In genomic region chr20:33282991-33283555, GRCh38 we compare ENCODE assay signal across 18 cellular contexts. TPM values are rescaled to one million over a fixed set of nuclear protein-coding genes. Genes with fewer than 3 reads are reported as not detected.
A peak's percentile ranks its signal among the peaks of the same experiment; 100 is the strongest.
DNase-seq lines count a peak whose midpoint lies in the region; ATAC-seq and TF ChIP-seq lines count a peak whose summit lies in the region.
"Had no signal": no experiment of that assay in that cellular context is flagged by ENCODE, and none has a peak within 500 bp of the region (broad histone marks: within the 10 kb centered on the region; RNA-seq: fewer than 3 reads in every experiment).

Gene BPIFB1 (plus strand): TSS chr20:33283214. CDS start chr20:33286074, 2,860 bp downstream.

- ATAC-seq in RWPE2 (ENCODE audit: low read depth) (peak; percentile 40), lung (ENCODE audit: insufficient read depth, low FRiP score) (no peak), HG03159 (IDR thresholded peaks at IDR 0.05; ENCODE audit: unreplicated experiment) (no peak), GM19397 (IDR thresholded peaks at IDR 0.05; ENCODE audit: unreplicated experiment) (no peak)
- ATAC-seq: T-cell had no signal

- no peak within 1 kb of the TSS for H4K91ac ChIP-seq in H9 (ENCODE audit: insufficient read length, low read depth, low read length)

- no peak within 1 kb of the TSS for H3K4me2 ChIP-seq in H9 (ENCODE audit: insufficient read depth, insufficient read length, low read length)

- H3K4me3 Mint-ChIP-seq in H9 (no peak within 1 kb of the TSS), type B pancreatic cell (no peak within 1 kb of the TSS)
- H3K4me3 Mint-ChIP-seq: T-cell had no signal

- TF ChIP-seq POLR2A in thyroid gland (IDR thresholded peaks at IDR 0.05) = no peak

- H3K4me1 Mint-ChIP-seq in H9 (peaks cover 9 to 20% of the 10 kb centered on the region in 2 experiments), type B pancreatic cell (ENCODE audit: unreplicated experiment) (peaks cover 12% of the 10 kb centered on the region)
- H3K4me1 Mint-ChIP-seq: T-cell had no signal

- H2AFZ ChIP-seq in H9 (ENCODE audit: low read length) = no peak within 1 kb of the TSS

- H2BK5ac ChIP-seq in H9 (ENCODE audit: insufficient read length, low read length) = no peak within 1 kb of the TSS

- H3K36me3 ChIP-seq in RWPE2 (ENCODE audit: low read depth) = no peaks in the 10 kb centered on the region
- no peaks in the 10 kb centered on the region for H3K36me3 ChIP-seq in lung (ENCODE audit: control insufficient read depth in 2 of 2, insufficient read depth in 2 of 2, low read length in 2 of 2)
- no peaks in the 10 kb centered on the region for H3K36me3 ChIP-seq in thyroid gland

- H2BK120ac ChIP-seq in H9 (ENCODE audit: low read depth, low read length, poor library complexity, severe bottlenecking) = no peak within 1 kb of the TSS

- H3K27ac ChIP-seq in H9 (ENCODE audit: insufficient read length, low read depth, low read length) (no peak within 1 kb of the TSS), RWPE2 (ENCODE audit: poor library complexity, severe bottlenecking) (no peak within 1 kb of the TSS), lung (ENCODE audit: low read depth in 1 of 2, low read length in 1 of 2) (no peak within 1 kb of the TSS), thyroid gland (no peak within 1 kb of the TSS)

- H3T11ph ChIP-seq in H9 (ENCODE audit: low read length) = no peak within 1 kb of the TSS

- no CpG with 5 or more reads among the region's 13 CpGs for WGBS in H9 (ENCODE audit: extremely low coverage, insufficient read length, low lambda C conversion rate)
- WGBS in lung, 2 donors = 76 to 88% methylated on average over 13 of the region's 13 CpGs
- 93 to 94% methylated on average over 11 to 13 of the region's 13 CpGs for WGBS in thyroid gland, 2 donors

- no peaks in the 10 kb centered on the region for H3K27me3 ChIP-seq in H9 (ENCODE audit: insufficient read depth, low read length)
- H3K27me3 ChIP-seq in RWPE2 (ENCODE audit: insufficient read depth, poor library complexity, severe bottlenecking) = peaks cover 23% of the 10 kb centered on the region
- H3K27me3 ChIP-seq in lung (ENCODE audit: control insufficient read depth, insufficient read depth) = no peaks in the 10 kb centered on the region
- H3K27me3 ChIP-seq in thyroid gland = no peaks in the 10 kb centered on the region

- no peak within 1 kb of the TSS for H4K8ac ChIP-seq in H9 (replicated peaks; ENCODE audit: insufficient read length, low read depth, low read length)

- H2BK15ac ChIP-seq in H9 (ENCODE audit: low read depth, low read length) = no peak within 1 kb of the TSS

- no peak within 1 kb of the TSS for H2BK12ac ChIP-seq in H9 (ENCODE audit: insufficient read length, low read depth, low read length)

- H3K23me2 ChIP-seq in H9 (ENCODE audit: insufficient read length, low read depth, low read length, poor library complexity, severe bottlenecking) = no peaks in the 10 kb centered on the region

- no peak within 1 kb of the TSS for H3K14ac ChIP-seq in H9 (ENCODE audit: insufficient read depth, low read length)

- peak within 1 kb of the TSS in 1 of 3 experiments; percentile 62; a peak in 2 of 7 replicates for H3K27ac Mint-ChIP-seq in H9
- no peak within 1 kb of the TSS for H3K27ac Mint-ChIP-seq in type B pancreatic cell
- H3K27ac Mint-ChIP-seq: T-cell had no signal

- peak; percentile 34 for DNase-seq in H9
- DNase-seq in RWPE2 (ENCODE audit: low spot score) = no peak
- DNase-seq in lung (ENCODE audit: low spot score) = no peak
- no peak for DNase-seq in type B pancreatic cell (ENCODE audit: extremely low spot score, unreplicated experiment)
- DNase-seq in thyroid gland = no peak
- DNase-seq: HCEC 1CT; MV-4-11; NCI-H1436; NCI-H2029 treated with DMSO at 0.1 percent for 48 hours; NCI-H524; NK-92 treated with Interleukin-12 subunit alpha and Interleukin-12 subunit beta, amount 100 ng/mL, for 24 hours; OCI-M1; T-cell had no signal

- H3K23ac ChIP-seq in H9 (ENCODE audit: insufficient read length, low read depth, low read length) = no peak within 1 kb of the TSS

- H3K36me3 Mint-ChIP-seq in H9 (ENCODE audit: insufficient read depth in 1 of 3, low read depth in 3 of 3) (no peaks in the 10 kb centered on the region), type B pancreatic cell (no peaks in the 10 kb centered on the region)
- H3K36me3 Mint-ChIP-seq: T-cell had no signal

- no peaks in the 10 kb centered on the region for H3K9me3 Mint-ChIP-seq in H9
- H3K9me3 Mint-ChIP-seq in type B pancreatic cell = no peaks in the 10 kb centered on the region
- H3K9me3 Mint-ChIP-seq: T-cell had no signal

- no peaks in the 10 kb centered on the region for H3K79me2 ChIP-seq in H9 (ENCODE audit: insufficient read depth, low read length)

- H2BK20ac ChIP-seq in H9 (ENCODE audit: low read depth, low read length, poor library complexity, severe bottlenecking) = no peak within 1 kb of the TSS

- H2AK5ac ChIP-seq in H9 (ENCODE audit: insufficient read length, low read length) = no peak within 1 kb of the TSS

- H3K4me3 ChIP-seq in RWPE2 (ENCODE audit: severe bottlenecking) = no peak within 1 kb of the TSS
- no peak within 1 kb of the TSS for H3K4me3 ChIP-seq in lung
- H3K4me3 ChIP-seq in thyroid gland (replicated peaks in 1 of 3) = no peak within 1 kb of the TSS

- no peaks in the 10 kb centered on the region for H3K79me1 ChIP-seq in H9 (ENCODE audit: insufficient read depth, low read depth, low read length, poor library complexity, severe bottlenecking)

- H3K4me1 ChIP-seq in H9 (ENCODE audit: insufficient read depth, low read length) = no peaks in the 10 kb centered on the region
- H3K4me1 ChIP-seq in RWPE2 (ENCODE audit: insufficient read depth, poor library complexity, severe bottlenecking) = no peaks in the 10 kb centered on the region
- no peaks in the 10 kb centered on the region for H3K4me1 ChIP-seq in lung (ENCODE audit: control insufficient read depth in 2 of 2, insufficient read depth in 2 of 2, low read length in 2 of 2)
- peaks cover 16 to 24% of the 10 kb centered on the region in 2 donors for H3K4me1 ChIP-seq in thyroid gland

- H3K27me3 Mint-ChIP-seq in H9 (ENCODE audit: low read depth) (peaks cover 17% of the 10 kb centered on the region), type B pancreatic cell (peaks cover 32% of the 10 kb centered on the region)

- H4K5ac ChIP-seq in H9 (ENCODE audit: insufficient read length, low read depth, low read length) = no peak within 1 kb of the TSS

- no peaks in the 10 kb centered on the region for H3K9me3 ChIP-seq in H9 (ENCODE audit: control insufficient read depth, low read depth, low read length)
- no peaks in the 10 kb centered on the region for H3K9me3 ChIP-seq in RWPE2 (ENCODE audit: severe bottlenecking)
- peaks cover 0 to 4% of the 10 kb centered on the region in 2 donors for H3K9me3 ChIP-seq in lung (ENCODE audit: control insufficient read depth in 2 of 2, insufficient read depth in 1 of 2, low read length in 1 of 2)
- H3K9me3 ChIP-seq in thyroid gland = no peaks in the 10 kb centered on the region

- no peaks in the 10 kb centered on the region for H4K20me1 ChIP-seq in H9 (ENCODE audit: control insufficient read depth, insufficient read depth, insufficient read length)

- no peak within 1 kb of the TSS for H3K9ac ChIP-seq in H9 (ENCODE audit: extremely low read depth, insufficient read length, low read length)

- H3K56ac ChIP-seq in H9 (ENCODE audit: insufficient read length, low read depth, low read length) = no peak within 1 kb of the TSS

- H3K18ac ChIP-seq in H9 (ENCODE audit: insufficient read length, low read depth, low read length) = peak within 1 kb of the TSS; percentile 1

- intact Hi-C loops in thyroid gland (cut with DNase I) = no loop called here

- TF ChIP-seq CTCF in H9 (conservative IDR thresholded peaks at IDR 0.05) (no peak; the same call in 2 of the 3 replicates), RWPE2 (IDR thresholded peaks at IDR 0.05; ENCODE audit: poor library complexity, severe bottlenecking) (no peak), lung (IDR thresholded peaks at IDR 0.05; ENCODE audit: control extremely low read depth, extremely low read depth) (no peak), type B pancreatic cell (conservative IDR thresholded peaks at IDR 0.05) (no peak), thyroid gland (IDR thresholded peaks at IDR 0.05) (no peak)

- H3K4ac ChIP-seq in H9 (ENCODE audit: low read depth, low read length) = no peak within 1 kb of the TSS

RNA-seq across cellular contexts. Expression of gene BPIFB1, which starts in this region (rescaled TPM):
- total RNA-seq in H9 (2021) = not detected in 2 replicates
- 100 to 1,000 TPM in 1 of 2 donors, 10 to 100 TPM in 1; 61.9 to 445 TPM for total RNA-seq in lung
- polyA plus RNA-seq in lung = 100 to 1,000 TPM; 251 to 333 TPM
- 1.8 and 10.9 TPM in 2 replicates for total RNA-seq in type B pancreatic cell (ENCODE audit: low replicate concordance)
- total RNA-seq in thyroid gland = not detected
- total RNA-seq: LHCN-M2, SK-MEL-5 had no signal
- polyA plus RNA-seq: BJ had no signal

Comparison
In these comparisons a context has a peak if more than half of its experiments do, and no peak if none do; other contexts are left out.
1. Peak in DNase-seq in H9; RNA of the gene not detected or under 1 TPM.